Comparison of ENCODE assay signal across 9 cellular contexts in genomic region chr17:35314415-35315216, GRCh38. TPM values are rescaled to one million over a fixed set of nuclear protein-coding genes. Genes with fewer than 3 reads are reported as not detected.
A peak's percentile ranks its signal among the peaks of the same experiment; 100 is the strongest.
DNase-seq lines count a peak whose midpoint lies in the region; ATAC-seq, FAIRE-seq and TF ChIP-seq lines count a peak whose summit lies in the region.
"Had no signal": no experiment of that assay in that cellular context is flagged by ENCODE, and none has a peak within 500 bp of the region (broad histone marks: within the 10 kb centered on the region; RNA-seq: fewer than 3 reads in every experiment).

No MANE protein-coding gene starts in this region.

- H3K4me3 Mint-ChIP-seq in CD4-positive, CD25-positive, alpha-beta regulatory T cell = peak overlapping the region; percentile 93 to 97 (median 96)
- H3K4me3 Mint-ChIP-seq in HFFc6 (peak overlapping the region; percentile 45), endothelial cell (ENCODE audit: unreplicated experiment) (no peak overlapping the region)

- no peak for TF ChIP-seq RAD21 in H1 (IDR thresholded peaks at IDR 0.05 in 1 of 2, conservative IDR thresholded peaks at IDR 0.05 in 1 of 2; ENCODE audit: low read depth in 2 of 2, low read length in 2 of 2)

- H3K27me3 ChIP-seq in CD4-positive, CD25-positive, alpha-beta regulatory T cell (ENCODE audit: control insufficient read depth, insufficient read depth, low read length) = no peaks in the 10 kb centered on the region
- H3K27me3 ChIP-seq in H1 (replicated peaks in 1 of 4; ENCODE audit: control insufficient read depth in 3 of 4, extremely low read depth in 1 of 4, insufficient read depth in 3 of 4, low read length in 3 of 4) = peaks cover 2 to 17% (median 16%) of the 10 kb centered on the region in 4 experiments; a peak in 6 of 7 replicates
- H3K27me3 ChIP-seq in neuronal stem cell (ENCODE audit: control insufficient read depth in 3 of 3, insufficient read depth in 3 of 3, low read depth in 1 of 3, low read length in 3 of 3) = peaks cover 0 to 20% (median 16%) of the 10 kb centered on the region in 3 experiments

- no peak overlapping the region for H4K5ac ChIP-seq in H1 (ENCODE audit: insufficient read length, low read depth, low read length)

- POLR2A ChIA-PET in H1 (lab: Charles Lee; ENCODE audit: partially characterized antibody) = interaction anchor here (1.7 to 2.2 kb wide), 2 partner anchors 32 to 119 kb away, joined by 4 to 9 read pairs; no protein-coding TSS in a partner anchor

- peaks cover 3% of the 10 kb centered on the region for H3K36me3 Mint-ChIP-seq in CD4-positive, CD25-positive, alpha-beta regulatory T cell
- H3K36me3 Mint-ChIP-seq in HFFc6 (ENCODE audit: low read depth) (no peaks in the 10 kb centered on the region), endothelial cell (ENCODE audit: low read depth, unreplicated experiment) (no peaks in the 10 kb centered on the region)

- 50% methylated on average over 9 of the region's 9 CpGs; no CpG with 5 or more reads in 1 of the 2 experiments for WGBS in H1 (ENCODE audit: extremely low coverage in 1 of 2, insufficient coverage in 1 of 2, insufficient read length in 1 of 2, insufficient replicate concordance in 2 of 2, low coverage in 1 of 2, low lambda C conversion rate in 2 of 2, missing lambda C conversion rate in 1 of 2), 2 experiments
- no CpG with 5 or more reads among the region's 9 CpGs for WGBS in neuronal stem cell (ENCODE audit: extremely low coverage in 2 of 2, insufficient read length in 2 of 2, insufficient replicate concordance in 1 of 2), 2 donors

- H4K91ac ChIP-seq in H1 (replicated peaks; ENCODE audit: insufficient read length, low read length) (peak overlapping the region; percentile 17), neuronal stem cell (ENCODE audit: low read depth, low read length, poor library complexity) (no peak overlapping the region)

- H3K4me2 ChIP-seq in H1 (ENCODE audit: insufficient read depth in 1 of 2, low read depth in 2 of 2, low read length in 2 of 2) (peak overlapping the region; percentile 87 to 89), neuronal stem cell (ENCODE audit: insufficient read depth, low read length, poor library complexity, severe bottlenecking) (no peak overlapping the region)

- DNase-seq in CD4-positive, CD25-positive, alpha-beta regulatory T cell = peak in 1 of 3 donors; percentile 1
- DNase-seq in HFFc6 (no peak), H1 (ENCODE audit: low read depth in 1 of 2, low spot score in 2 of 2) (peak in 1 of 2 experiments; percentile 53), neuronal stem cell (ENCODE audit: low spot score) (no peak), NCI-H1436 treated with DMSO at 0.1 percent for 48 hours (lab: John Stamatoyannopoulos, UW) (no peak), endothelial cell (ENCODE audit: low spot score) (no peak), head of caudate nucleus (no peak)
- DNase-seq: DMS79 had no signal

- no peak for TF ChIP-seq EP300 in H1 (IDR thresholded peaks at IDR 0.05; ENCODE audit: borderline replicate concordance in 1 of 2, low read depth in 2 of 2, low read length in 2 of 2)

- peak overlapping the region; percentile 84 for H3K4me3 ChIP-seq in CD4-positive, CD25-positive, alpha-beta regulatory T cell (ENCODE audit: low read depth, low read length)
- peak overlapping the region; percentile 41 to 69 (median 56); a peak in 5 of 8 replicates for H3K4me3 ChIP-seq in H1 (ENCODE audit: extremely low read depth in 1 of 4, insufficient read depth in 2 of 4, low read depth in 3 of 4, low read length in 4 of 4)
- H3K4me3 ChIP-seq in neuronal stem cell (ENCODE audit: low read length in 2 of 2) = no peak overlapping the region

- FAIRE-seq in H1 (lab: Jason Lieb, UNC) = no peak

- H3K4me1 ChIP-seq in CD4-positive, CD25-positive, alpha-beta regulatory T cell (ENCODE audit: control insufficient read depth, insufficient read depth, low read length, poor library complexity, severe bottlenecking) = peaks cover 39% of the 10 kb centered on the region
- H3K4me1 ChIP-seq in H1 (replicated peaks in 1 of 4; ENCODE audit: control insufficient read depth in 3 of 4, insufficient read depth in 4 of 4, low read length in 3 of 4) = peaks cover 0 to 19% (median 10%) of the 10 kb centered on the region in 4 experiments; a peak in 6 of 7 replicates
- peaks cover 0 to 12% of the 10 kb centered on the region in 2 donors for H3K4me1 ChIP-seq in neuronal stem cell (ENCODE audit: control insufficient read depth in 2 of 2, insufficient read depth in 1 of 2, low read depth in 1 of 2, low read length in 2 of 2)

- H2BK120ac ChIP-seq in H1 (replicated peaks; ENCODE audit: low read depth, low read length) = no peak overlapping the region
- no peak overlapping the region for H2BK120ac ChIP-seq in neuronal stem cell (ENCODE audit: low read depth, low read length)

- H3K23ac ChIP-seq in H1 (ENCODE audit: insufficient read length) = no peak overlapping the region
- no peak overlapping the region for H3K23ac ChIP-seq in neuronal stem cell (ENCODE audit: low read depth, low read length, poor library complexity)

- peaks cover 2% of the 10 kb centered on the region; the same call in 1 of the 2 replicates for H3K23me2 ChIP-seq in H1 (ENCODE audit: low read depth, low read length)

- no peak for ATAC-seq in CD4-positive, CD25-positive, alpha-beta regulatory T cell (ENCODE audit: low read depth in 2 of 2)
- no peak for ATAC-seq in GM21526 (IDR thresholded peaks at IDR 0.05; ENCODE audit: low FRiP score, unreplicated experiment)

- H3K9me3 Mint-ChIP-seq in CD4-positive, CD25-positive, alpha-beta regulatory T cell = peaks cover 0 to under 1% (median 0%) of the 10 kb centered on the region in 7 donors
- H3K9me3 Mint-ChIP-seq in HFFc6 = no peaks in the 10 kb centered on the region
- no peaks in the 10 kb centered on the region for H3K9me3 Mint-ChIP-seq in endothelial cell (ENCODE audit: unreplicated experiment)

- intact Hi-C loops in head of caudate nucleus (cut with DNase I) = loop anchor here (5.0 to 10.0 kb wide), 2 partner anchors 218 to 430 kb away; no protein-coding TSS in a partner anchor

- H2AFZ ChIP-seq in H1 (ENCODE audit: low read length) (peak overlapping the region; percentile 95; the same call in 1 of the 2 replicates), neuronal stem cell (ENCODE audit: low read length) (no peak overlapping the region)

- H2AK5ac ChIP-seq in H1 (ENCODE audit: low read depth, low read length) (0 out of 2 replicates have a peak overlapping the region, but pooled peaks have one; percentile 61), neuronal stem cell (ENCODE audit: low read depth, low read length) (no peak overlapping the region)

- H3K18ac ChIP-seq in H1 (ENCODE audit: extremely low read depth, low read length) (peak overlapping the region; percentile 36; the same call in 1 of the 2 replicates), neuronal stem cell (ENCODE audit: low read length) (peak overlapping the region; percentile 51)

- no peak overlapping the region for H3K4ac ChIP-seq in H1 (replicated peaks; ENCODE audit: insufficient read length, low read depth, low read length)
- no peak overlapping the region for H3K4ac ChIP-seq in neuronal stem cell (ENCODE audit: low read length)

- no peak overlapping the region for H3K56ac ChIP-seq in H1 (replicated peaks; ENCODE audit: insufficient read length, low read depth, low read length)

- H2BK20ac ChIP-seq in H1 (ENCODE audit: low read length) = no peak overlapping the region

- H3K79me2 ChIP-seq in H1 (ENCODE audit: control insufficient read depth in 1 of 2, insufficient read depth in 2 of 2, low read length in 2 of 2) = no peaks in the 10 kb centered on the region

- H3K79me1 ChIP-seq in H1 (ENCODE audit: low read depth, low read length) (no peaks in the 10 kb centered on the region), neuronal stem cell (ENCODE audit: low read depth, low read length) (no peaks in the 10 kb centered on the region)

- TF ChIP-seq CTCF in HFFc6 (IDR thresholded peaks at IDR 0.05) = no peak
- TF ChIP-seq CTCF in H1 (IDR thresholded peaks at IDR 0.05; ENCODE audit: control extremely low read depth in 1 of 3, insufficient read depth in 1 of 3, low read depth in 1 of 3, low read length in 3 of 3) = no peak
- TF ChIP-seq CTCF in endothelial cell (IDR thresholded peaks at IDR 0.05; ENCODE audit: unreplicated experiment) = no peak

- H3K27ac ChIP-seq in CD4-positive, CD25-positive, alpha-beta regulatory T cell (ENCODE audit: insufficient read depth, low read length, poor library complexity, severe bottlenecking) = peak overlapping the region; percentile 93
- no peak overlapping the region for H3K27ac ChIP-seq in H1 (ENCODE audit: low read depth, low read length)
- no peak overlapping the region for H3K27ac ChIP-seq in neuronal stem cell (replicated peaks; ENCODE audit: low read length)

- no peak for TF ChIP-seq POLR2A in H1 (IDR thresholded peaks at IDR 0.05; ENCODE audit: control extremely low read depth in 1 of 2, low read depth in 2 of 2, low read length in 2 of 2)

- H3K4me1 Mint-ChIP-seq in CD4-positive, CD25-positive, alpha-beta regulatory T cell = peaks cover 10 to 67% (median 44%) of the 10 kb centered on the region in 4 donors
- H3K4me1 Mint-ChIP-seq in HFFc6 (ENCODE audit: low read depth) (peaks cover 30% of the 10 kb centered on the region), endothelial cell (ENCODE audit: unreplicated experiment) (peaks cover 8% of the 10 kb centered on the region)

- H2BK5ac ChIP-seq in H1 (ENCODE audit: low read depth, low read length) (0 out of 2 replicates have a peak overlapping the region, but pooled peaks have one; percentile 31), neuronal stem cell (ENCODE audit: low read length) (no peak overlapping the region)

- H2BK15ac ChIP-seq in H1 (ENCODE audit: low read length) (no peak overlapping the region), neuronal stem cell (ENCODE audit: low read length) (no peak overlapping the region)

- H3K14ac ChIP-seq in H1 (ENCODE audit: insufficient read length) (no peak overlapping the region), neuronal stem cell (ENCODE audit: low read length) (no peak overlapping the region)

- H4K8ac ChIP-seq in H1 (ENCODE audit: extremely low read depth, insufficient read depth, low read length) = peak overlapping the region; percentile 23
- H4K8ac ChIP-seq in neuronal stem cell (ENCODE audit: low read depth, low read length) = no peak overlapping the region

- H3K27ac Mint-ChIP-seq in CD4-positive, CD25-positive, alpha-beta regulatory T cell = peak overlapping the region; percentile 98 to 100 (median 99)
- H3K27ac Mint-ChIP-seq in HFFc6 (peak overlapping the region; percentile 80), endothelial cell (ENCODE audit: unreplicated experiment) (no peak overlapping the region)

- no peaks in the 10 kb centered on the region for H4K20me1 ChIP-seq in H1 (replicated peaks in 1 of 2; ENCODE audit: control insufficient read depth in 1 of 2, insufficient read depth in 2 of 2, low read length in 2 of 2)

- no peaks in the 10 kb centered on the region for H3K27me3 Mint-ChIP-seq in CD4-positive, CD25-positive, alpha-beta regulatory T cell
- H3K27me3 Mint-ChIP-seq in HFFc6 (ENCODE audit: insufficient read depth) (peaks cover 1% of the 10 kb centered on the region; the same call in 1 of the 2 replicates), endothelial cell (ENCODE audit: unreplicated experiment) (peaks cover 8% of the 10 kb centered on the region)

- CTCF ChIA-PET in H1 (lab: Charles Lee; ENCODE audit: partially characterized antibody) = interaction anchor here (0.8 to 6.8 kb wide), 12 partner anchors 22 to 233 kb away, joined by 3 to 54 read pairs (median 6); partner anchors contain the start of gene SLFN12L

- 0 out of 2 replicates have a peak overlapping the region, but pooled peaks have one; percentile 39 for H2BK12ac ChIP-seq in H1 (ENCODE audit: low read depth, low read length)
- no peak overlapping the region for H2BK12ac ChIP-seq in neuronal stem cell (ENCODE audit: low read length)

- no peaks in the 10 kb centered on the region for H3K9me3 ChIP-seq in CD4-positive, CD25-positive, alpha-beta regulatory T cell (ENCODE audit: control insufficient read depth in 2 of 2, low read length in 2 of 2)
- H3K9me3 ChIP-seq in H1 (ENCODE audit: insufficient read depth in 2 of 2, low read depth in 1 of 2, low read length in 1 of 2) (no peaks in the 10 kb centered on the region), neuronal stem cell (replicated peaks in 1 of 2; ENCODE audit: control insufficient read depth in 2 of 2, insufficient read depth in 1 of 2, low read depth in 1 of 2, low read length in 2 of 2) (no peaks in the 10 kb centered on the region)

- no peak overlapping the region for H3K9ac ChIP-seq in H1 (replicated peaks in 1 of 4; ENCODE audit: extremely low read depth in 1 of 4, low read depth in 3 of 4, low read length in 3 of 4)
- no peak overlapping the region for H3K9ac ChIP-seq in neuronal stem cell (ENCODE audit: low read depth, low read length, poor library complexity)

- peaks cover under 1% of the 10 kb centered on the region for H3K36me3 ChIP-seq in CD4-positive, CD25-positive, alpha-beta regulatory T cell (ENCODE audit: control insufficient read depth, insufficient read depth, low read length)
- no peaks in the 10 kb centered on the region for H3K36me3 ChIP-seq in H1 (ENCODE audit: control insufficient read depth in 2 of 4, insufficient read depth in 4 of 4, low read length in 3 of 4)
- no peaks in the 10 kb centered on the region for H3K36me3 ChIP-seq in neuronal stem cell (replicated peaks in 1 of 2; ENCODE audit: control insufficient read depth in 2 of 2, insufficient read depth in 2 of 2, low read length in 2 of 2)

RNA-seq across cellular contexts. Expression of gene SLFN11, which starts 58.8 kb away (rescaled TPM):
- 61.9 TPM for total RNA-seq in CD4-positive, CD25-positive, alpha-beta regulatory T cell
- polyA plus RNA-seq in CD4-positive, CD25-positive, alpha-beta regulatory T cell = 10 to 100 TPM; 10.1 to 18.0 (median 11.2) TPM
- total RNA-seq in HFFc6 (2021; fragmentation: NEBNext Ultra II Directional; extraction: Animal tissue kit (Norgen Biotek cat#: 25700)) = 10 to 100 TPM; 24.2 to 44.3 (median 37.9) TPM
- 0.27 and 0.28 TPM in 2 replicates for total RNA-seq in H1 (2021; fragmentation: NEBNext Ultra II Directional; extraction: Animal tissue kit (Norgen Biotek cat#: 25700))
- 0.09 and 0.11 TPM in 2 replicates for polyA plus RNA-seq in H1 (2011; rRNA removed)
- 0.12 TPM for polyA plus RNA-seq in H1 (2011; cell fraction: cytosol; rRNA removed)
- polyA plus RNA-seq in H1 (2011; cell fraction: nucleus; rRNA removed) = 0.04 TPM
- 0.19 to 0.31 TPM (median 0.22 TPM) in 4 replicates for polyA plus RNA-seq in H1 (2012, experiment 1 of 2)
- polyA plus RNA-seq in H1 (2012, experiment 2 of 2) = 0.03 TPM
- polyA plus RNA-seq in H1 (2013, experiment 1 of 2) = 0.10 TPM
- 0.07 TPM for polyA plus RNA-seq in H1 (2013, experiment 2 of 2)
- 0.09 and 0.34 TPM in 2 replicates for polyA minus RNA-seq in H1 (2011; rRNA and poly(A)+ RNA removed)
- not detected for polyA minus RNA-seq in H1 (2011; cell fraction: cytosol; rRNA and poly(A)+ RNA removed)
- polyA minus RNA-seq in H1 (2011; cell fraction: nucleus; rRNA and poly(A)+ RNA removed) = not detected
- polyA plus RNA-seq in neuronal stem cell (2013, experiment 1 of 2) = 0.07 TPM
- 0.08 TPM for polyA plus RNA-seq in neuronal stem cell (2013, experiment 2 of 2)
- total RNA-seq in endothelial cell (ENCODE audit: unreplicated experiment) = 0.26 TPM

Comparison
In these comparisons a context has a peak if more than half of its experiments do, and no peak if none do; other contexts are left out.
1. H3K4me3 ChIP-seq: peak in CD4-positive, CD25-positive, alpha-beta regulatory T cell (single experiment) and H1 (4 of 4); none in neuronal stem cell (0 of 2).
2. RNA of gene SLFN11, which starts 58.8 kb away (total RNA-seq): 61.9 TPM in CD4-positive, CD25-positive, alpha-beta regulatory T cell (single experiment) and 24.2 to 44.3 TPM in HFFc6; 0.27 to 0.28 TPM in H1 and 0.26 TPM in endothelial cell (single experiment); every median in the first group is over 10 times any median in the second.